Comparison of ENCODE assay signal across 1 cellular context in genomic region chr6:116036885-116037284, GRCh38.
TF ChIP-seq lines count a peak whose summit lies in the region.

No MANE protein-coding gene starts in this region.

TF ChIP-seq in GM12878, 131 proteins besides CTCF, POLR2A, EP300 and RAD21 (continued from another document):
- TF ChIP-seq ZBTB11 (CRISPR knock-in tag; IDR thresholded peaks at IDR 0.05) (no peak), ZNF622 (IDR thresholded peaks at IDR 0.05) (no peak), BRCA1 (IDR thresholded peaks at IDR 0.05; ENCODE audit: low read depth, low read length) (no peak)
